33 cellular contexts compared by ENCODE assay signal in genomic region chr19:44092108-44092507, GRCh38.
"Had no signal": no experiment of that assay in that cellular context is flagged by ENCODE, and none has a peak within 500 bp of the region (broad histone marks: within the 10 kb centered on the region; RNA-seq: fewer than 3 reads in every experiment).

No MANE protein-coding gene starts in this region.

- H3K36me3 ChIP-seq: breast epithelium had no signal

- H3K27me3 Mint-ChIP-seq: activated B cell treated with CpG ODN at 0.5 μM for 24 hours; activated CD4-positive, alpha-beta memory T cell treated with anti-CD3 and anti-CD28 coated beads for 36 hours; activated CD4-positive, alpha-beta T cell treated with anti-CD3 and anti-CD28 coated beads, Interleukin-2, amount 10 ng/mL, durations not matched to agents 7 days and 5 days; activated CD8-positive, alpha-beta T cell treated with anti-CD3 and anti-CD28 coated beads for 36 hours; activated naive CD8-positive, alpha-beta T cell treated with anti-CD3 and anti-CD28 coated beads for 36 hours; activated T-helper 17 cell treated with anti-CD3 and anti-CD28 coated beads, Interleukin-2, amount 50 U/mL, for 72 hours; T-cell had no signal

- H3K9me3 Mint-ChIP-seq: activated B cell treated with CpG ODN at 0.5 μM for 24 hours; activated CD4-positive, alpha-beta memory T cell treated with anti-CD3 and anti-CD28 coated beads for 36 hours; activated CD8-positive, alpha-beta T cell treated with anti-CD3 and anti-CD28 coated beads for 36 hours; activated naive CD4-positive, alpha-beta T cell treated with anti-CD3 and anti-CD28 coated beads for 36 hours; activated naive CD8-positive, alpha-beta T cell treated with anti-CD3 and anti-CD28 coated beads for 36 hours; activated T-cell treated with anti-CD3 and anti-CD28 coated beads, Interleukin-2, amount 50 U/mL, for 4 hours; activated T-helper 17 cell treated with anti-CD3 and anti-CD28 coated beads, Interleukin-2, amount 50 U/mL, for 72 hours had no signal

- DNase-seq: activated B cell treated with CpG ODN at 0.5 μM for 24 hours; activated CD4-positive, alpha-beta memory T cell treated with anti-CD3 and anti-CD28 coated beads for 36 hours; activated CD4-positive, alpha-beta T cell treated with anti-CD3 and anti-CD28 coated beads for 4 hours; activated CD4-positive, alpha-beta T cell treated with anti-CD3 and anti-CD28 coated beads, Interleukin-2, amount 10 ng/mL, durations not matched to agents 7 days and 5 days; activated CD4-positive, CD25-positive, alpha-beta regulatory T cell treated with anti-CD3 and anti-CD28 coated beads, Interleukin-2, amount 50 U/mL, for 72 hours; activated CD8-positive, alpha-beta memory T cell treated with anti-CD3 and anti-CD28 coated beads, Interleukin-2, amount 50 U/mL, for 4 hours; activated CD8-positive, alpha-beta T cell treated with anti-CD3 and anti-CD28 coated beads for 36 hours; activated effector memory CD4-positive, alpha-beta T cell treated with anti-CD3 and anti-CD28 coated beads, Interleukin-2, amount 50 U/mL, for 16 hours; activated gamma-delta T cell treated with Interleukin-2 at 50 U/mL for 16 hours; activated naive CD4-positive, alpha-beta T cell; activated naive CD4-positive, alpha-beta T cell treated with anti-CD3 and anti-CD28 coated beads for 36 hours; activated naive CD4-positive, alpha-beta T cell treated with anti-CD3 and anti-CD28 coated beads, Interleukin-2, amount 50 U/mL, for 16 hours; activated naive CD8-positive, alpha-beta T cell treated with anti-CD3 and anti-CD28 coated beads for 36 hours; activated T-cell treated with anti-CD3 and anti-CD28 coated beads for 4 hours; activated T-cell treated with anti-CD3 and anti-CD28 coated beads, Interleukin-2, amount 50 U/mL, for 1 hour; activated T-cell treated with anti-CD3 and anti-CD28 coated beads, Interleukin-2, amount 50 U/mL, for 4 hours; activated T-cell treated with anti-CD3 and anti-CD28 coated beads, Interleukin-2, amount 50 U/mL, for 72 hours; adrenal gland; amniotic stem cell; aorta; body of pancreas; brain microvascular endothelial cell; central memory CD4-positive, alpha-beta T cell; T-cell; T-helper 2 cell; T-helper 9 cell had no signal

- H3K4me1 Mint-ChIP-seq: activated T-helper 17 cell treated with anti-CD3 and anti-CD28 coated beads, Interleukin-2, amount 50 U/mL, for 72 hours had no signal

- H3K4me3 Mint-ChIP-seq: activated B cell treated with CpG ODN at 0.5 μM for 24 hours; activated CD4-positive, alpha-beta memory T cell treated with anti-CD3 and anti-CD28 coated beads for 36 hours; activated CD4-positive, alpha-beta T cell treated with anti-CD3 and anti-CD28 coated beads, Interleukin-2, amount 10 ng/mL, durations not matched to agents 7 days and 5 days; activated CD8-positive, alpha-beta T cell treated with anti-CD3 and anti-CD28 coated beads for 36 hours; activated naive CD4-positive, alpha-beta T cell treated with anti-CD3 and anti-CD28 coated beads for 36 hours; T-helper 2 cell treated with Interferon-gamma antibody and Interleukin-4, amounts not matched to agents 5 μg/mL and 100 μg/mL, for 36 hours had no signal

- ATAC-seq: activated CD8-positive, alpha-beta T cell treated with anti-CD3 and anti-CD28 coated beads for 36 hours; activated naive CD4-positive, alpha-beta T cell treated with anti-CD3 and anti-CD28 coated beads, Interleukin-2, amount 50 U/mL, for 72 hours; activated T-cell treated with anti-CD3 and anti-CD28 coated beads, Interleukin-2, amount 50 U/mL, for 4 hours; activated T-cell treated with anti-CD3 and anti-CD28 coated beads, Interleukin-2, amount 50 U/mL, for 72 hours; activated T-helper 17 cell treated with anti-CD3 and anti-CD28 coated beads, Interleukin-2, amount 50 U/mL, for 72 hours; body of pancreas; T-cell had no signal

- H3K4me3 ChIP-seq: adrenal gland, body of pancreas, breast epithelium had no signal

- H3K27ac Mint-ChIP-seq: activated B cell treated with CpG ODN at 0.5 μM for 24 hours; activated CD4-positive, alpha-beta memory T cell treated with anti-CD3 and anti-CD28 coated beads for 36 hours; activated CD4-positive, alpha-beta T cell treated with anti-CD3 and anti-CD28 coated beads, Interleukin-2, amount 10 ng/mL, durations not matched to agents 7 days and 5 days; activated CD8-positive, alpha-beta T cell treated with anti-CD3 and anti-CD28 coated beads for 36 hours; activated naive CD4-positive, alpha-beta T cell treated with anti-CD3 and anti-CD28 coated beads for 36 hours; activated naive CD4-positive, alpha-beta T cell treated with anti-CD3 and anti-CD28 coated beads, Interleukin-2, amount 50 U/mL, for 72 hours; activated naive CD8-positive, alpha-beta T cell treated with anti-CD3 and anti-CD28 coated beads for 36 hours; activated T-cell treated with anti-CD3 and anti-CD28 coated beads, Interleukin-2, amount 50 U/mL, for 72 hours; activated T-helper 1 cell treated with anti-CD3 and anti-CD28 coated beads, Interleukin-12 subunit alpha, Interleukin-12 subunit beta, Interleukin-2, Interleukin-4 antibody, amounts not matched to agents 30 ng/mL and 10 ng/mL and 1 ng/mL, durations not matched to agents 14 hours and 24 hours and 36 hours; activated T-helper 17 cell treated with anti-CD3 and anti-CD28 coated beads, Interleukin-2, amount 50 U/mL, for 72 hours; T-cell; T-helper 1 cell treated with Interleukin-12 subunit alpha and Interleukin-12 subunit beta and Interleukin-4 antibody, amounts not matched to agents 30 μg/mL and 1 μg/mL, for 36 hours; T-helper 2 cell treated with Interferon-gamma antibody and Interleukin-4, amounts not matched to agents 5 μg/mL and 100 μg/mL, for 36 hours had no signal

- H3K27me3 ChIP-seq: adrenal gland, body of pancreas, brain microvascular endothelial cell, breast epithelium had no signal

- H3K9me3 ChIP-seq: adrenal gland, body of pancreas, breast epithelium had no signal

- H3K27ac ChIP-seq: adrenal gland, body of pancreas, brain microvascular endothelial cell, breast epithelium, VCaP had no signal

- H3K4me1 ChIP-seq: breast epithelium had no signal
